In genomic region chr13:40994581-40995230, GRCh38 we compare ENCODE assay signal across 8 cellular contexts. TPM values are rescaled to one million over a fixed set of nuclear protein-coding genes. Genes with fewer than 3 reads are reported as not detected.
DNase-seq lines count a peak whose midpoint lies in the region; ATAC-seq and TF ChIP-seq lines count a peak whose summit lies in the region.

No MANE protein-coding gene starts in this region.

- H3K9ac ChIP-seq in neuronal stem cell (ENCODE audit: low read depth, low read length, poor library complexity): no peak overlapping the region

- H3K14ac ChIP-seq in neuronal stem cell (ENCODE audit: low read length): no peak overlapping the region

- H3K79me1 ChIP-seq in neuronal stem cell (ENCODE audit: low read depth, low read length): no peaks in the 10 kb centered on the region

- WGBS in neuronal stem cell (ENCODE audit: extremely low coverage in 2 of 2, insufficient read length in 2 of 2, insufficient replicate concordance in 1 of 2), 2 donors: no CpG with 5 or more reads among the region's 6 CpGs

- H3K9me3 ChIP-seq in neuronal stem cell (replicated peaks in 1 of 2; ENCODE audit: control insufficient read depth in 2 of 2, insufficient read depth in 1 of 2, low read depth in 1 of 2, low read length in 2 of 2): peaks cover 0 to 8% of the 10 kb centered on the region in 2 donors

- H4K91ac ChIP-seq in neuronal stem cell (ENCODE audit: low read depth, low read length, poor library complexity): no peak overlapping the region

- no peak overlapping the region for H3K18ac ChIP-seq in neuronal stem cell (ENCODE audit: low read length)

- no peak overlapping the region for H3K4ac ChIP-seq in neuronal stem cell (ENCODE audit: low read length)

- H3K4me3 Mint-ChIP-seq in Calu3 (ENCODE audit: low read depth, unreplicated experiment): peak overlapping the region; percentile 52
- peak overlapping the region in 3 of 4 donors; percentile 48 to 83 (median 67) for H3K4me3 Mint-ChIP-seq in IgD-negative memory B cell

- H2BK12ac ChIP-seq in neuronal stem cell (ENCODE audit: low read length): no peak overlapping the region

- no TSS peak for BruUV-seq in Calu3 (replicated peaks; lab: Mats Ljungman, UMichigan)

- H3K4me2 ChIP-seq in neuronal stem cell (ENCODE audit: insufficient read depth, low read length, poor library complexity, severe bottlenecking): no peak overlapping the region

- H2BK15ac ChIP-seq in neuronal stem cell (ENCODE audit: low read length): no peak overlapping the region

- H2BK5ac ChIP-seq in neuronal stem cell (ENCODE audit: low read length): no peak overlapping the region

- ATAC-seq in GM21423 (IDR thresholded peaks at IDR 0.05; ENCODE audit: unreplicated experiment) (peak; percentile 80), left colon (peak; percentile 18)

- H3K27ac Mint-ChIP-seq in Calu3 (ENCODE audit: unreplicated experiment) (peak overlapping the region; percentile 52), IgD-negative memory B cell (peak overlapping the region; percentile 18 to 87 (median 69))

- intact Hi-C loops in Calu3 (cut with micrococcal nuclease; ENCODE audit: unreplicated experiment): loop anchor here (2.0 to 5.0 kb wide), 3 partner anchors 24 to 207 kb away; partner anchors contain the start of genes ELF1 and SLC25A15
- intact Hi-C loops in left colon (cut with DNase I, micrococcal nuclease): no loop called here

- peaks cover 43% of the 10 kb centered on the region for H3K4me1 Mint-ChIP-seq in Calu3 (ENCODE audit: low read depth, unreplicated experiment)
- peaks cover 43 to 71% (median 53%) of the 10 kb centered on the region in 3 donors for H3K4me1 Mint-ChIP-seq in IgD-negative memory B cell

- TF ChIP-seq CTCF in Calu3 (IDR thresholded peaks at IDR 0.05; ENCODE audit: unreplicated experiment): no peak

- H3K9me3 Mint-ChIP-seq in Calu3 (ENCODE audit: low read depth, unreplicated experiment) (no peaks in the 10 kb centered on the region), IgD-negative memory B cell (no peaks in the 10 kb centered on the region)

- H2BK120ac ChIP-seq in neuronal stem cell (ENCODE audit: low read depth, low read length): no peak overlapping the region

- no peaks in the 10 kb centered on the region for H3K27me3 ChIP-seq in neuronal stem cell (ENCODE audit: control insufficient read depth in 3 of 3, insufficient read depth in 3 of 3, low read depth in 1 of 3, low read length in 3 of 3)

- H3K27ac ChIP-seq in neuronal stem cell (replicated peaks; ENCODE audit: low read length): no peak overlapping the region

- peaks cover 0 to 2% of the 10 kb centered on the region in 2 donors for H3K4me1 ChIP-seq in neuronal stem cell (ENCODE audit: control insufficient read depth in 2 of 2, insufficient read depth in 1 of 2, low read depth in 1 of 2, low read length in 2 of 2)

- H2AFZ ChIP-seq in neuronal stem cell (ENCODE audit: low read length): no peak overlapping the region

- H3K4me3 ChIP-seq in neuronal stem cell (ENCODE audit: low read length in 2 of 2): no peak overlapping the region

- H3K27me3 Mint-ChIP-seq in Calu3 (ENCODE audit: unreplicated experiment): no peaks in the 10 kb centered on the region
- H3K27me3 Mint-ChIP-seq in IgD-negative memory B cell: no peaks in the 10 kb centered on the region

- H3K36me3 Mint-ChIP-seq in Calu3 (ENCODE audit: insufficient read depth, unreplicated experiment) (peaks cover 27% of the 10 kb centered on the region), IgD-negative memory B cell (peaks cover 2% of the 10 kb centered on the region)

- no peak overlapping the region for H3K23ac ChIP-seq in neuronal stem cell (ENCODE audit: low read depth, low read length, poor library complexity)

- DNase-seq in Calu3: no peak
- DNase-seq in left colon: no peak
- DNase-seq in NCI-H2029 treated with DMSO at 0.1 percent for 48 hours (lab: John Stamatoyannopoulos, UW): no peak
- DNase-seq in kidney glomerular epithelial cell (lab: John Stamatoyannopoulos, UW): no peak
- DNase-seq in SKM-1 treated with dmso at 0.1 percent for 144 hours (lab: John Stamatoyannopoulos, UW; ENCODE audit: unreplicated experiment): no peak
- no peak for DNase-seq in neuronal stem cell (ENCODE audit: low spot score)

- CTCF ChIA-PET in Calu3 (lab: Charles Lee): interaction anchor here (0.5 to 0.7 kb wide), 2 partner anchors 13 to 1260 kb away, joined by 3 to 4 read pairs; no protein-coding TSS in a partner anchor

- no peak overlapping the region for H2AK5ac ChIP-seq in neuronal stem cell (ENCODE audit: low read depth, low read length)

- no peaks in the 10 kb centered on the region for H3K36me3 ChIP-seq in neuronal stem cell (replicated peaks in 1 of 2; ENCODE audit: control insufficient read depth in 2 of 2, insufficient read depth in 2 of 2, low read length in 2 of 2)

- no peak overlapping the region for H4K8ac ChIP-seq in neuronal stem cell (ENCODE audit: low read depth, low read length)

RNA-seq across cellular contexts. Expression of gene ELF1, which starts 24.4 kb away (rescaled TPM):
- total RNA-seq in Calu3 (2022) (63.4 and 63.5 TPM in 2 replicates), left colon (100 to 1,000 TPM in 1 of 2 donors, 10 to 100 TPM in 1; 93.5 to 104 TPM)
- polyA plus RNA-seq in IgD-negative memory B cell: 148 TPM
- polyA plus RNA-seq in neuronal stem cell (2013, experiment 1 of 2): 11.2 TPM
- polyA plus RNA-seq in neuronal stem cell (2013, experiment 2 of 2): 10.3 TPM
